In the genomic region with DNA sequence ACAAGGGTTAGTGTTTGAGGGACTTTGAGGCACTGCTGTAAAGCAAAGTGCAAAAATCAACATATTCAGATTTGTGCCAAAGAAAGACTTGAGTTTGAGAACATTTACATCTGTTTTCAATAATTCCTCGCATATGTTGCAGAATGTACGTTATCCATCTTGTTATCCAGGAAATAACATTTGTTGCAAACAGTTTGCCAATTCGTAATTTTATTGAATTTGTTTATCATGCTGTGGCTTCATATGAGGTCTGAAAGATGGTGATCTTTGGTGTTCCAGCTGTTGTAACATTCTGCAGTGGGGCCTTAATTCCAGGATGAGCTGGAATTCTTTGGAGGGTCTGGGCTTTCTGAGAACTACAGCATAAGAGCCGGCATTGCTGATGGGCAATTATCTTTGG, we compare ENCODE assay signal across 21 cellular contexts.
"Had no signal": no experiment of that assay in that cellular context is flagged by ENCODE, and none has a peak within 500 bp of the region (broad histone marks: within the 10 kb centered on the region; RNA-seq: fewer than 3 reads in every experiment).

No MANE protein-coding gene starts in this region.

- H3K4me3 ChIP-seq: gastrocnemius medialis, mucosa of descending colon, neural progenitor cell, right lobe of liver, stomach, thyroid gland had no signal

- H3K4me2 ChIP-seq: neural progenitor cell had no signal

- H3K9ac ChIP-seq: neural progenitor cell, parathyroid adenoma had no signal

- H2AFZ ChIP-seq: neural progenitor cell, parathyroid adenoma had no signal

- ATAC-seq: gastrocnemius medialis; left lobe of liver; mucosa of descending colon; natural killer cell treated with Interleukin-12 subunit alpha and Interleukin-12 subunit beta and Interleukin-15 and Interleukin-18, amount 100 ng/mL, for 72 hours; right lobe of liver; stimulated activated effector memory CD8-positive, alpha-beta T cell treated with anti-CD3 and anti-CD28 coated beads, Interleukin-12 subunit alpha, Interleukin-12 subunit beta, amount 100 ng/mL, for 72 hours had no signal

- H3K9me3 ChIP-seq: gastrocnemius medialis, mucosa of descending colon, right lobe of liver, stomach, thyroid gland had no signal

- H3K79me2 ChIP-seq: parathyroid adenoma had no signal

- H3K36me3 ChIP-seq: gastrocnemius medialis, neural progenitor cell, right lobe of liver, stomach, thyroid gland had no signal

- H3K4me1 ChIP-seq: gastrocnemius medialis, neural progenitor cell, parathyroid adenoma, right lobe of liver had no signal

- DNase-seq: cerebellar nuclear complex; cortex of kidney; effector CD4-positive, alpha-beta T cell; gastrocnemius medialis; head of caudate nucleus; kidney; mesenchymal stem cell; mucosa of descending colon; naive B cell; right lobe of liver; stimulated activated CD4-positive, alpha-beta T cell treated with anti-CD3 and anti-CD28 coated beads, Interleukin-2, amount 100 ng/mL, for 24 hours; stimulated activated CD4-positive, alpha-beta T cell treated with anti-CD3 and anti-CD28 coated beads, Interleukin-4, amount 100 ng/mL, for 24 hours; stimulated activated naive CD4-positive, alpha-beta T cell treated with Interleukin-2 at 50 U/mL for 16 hours; stomach; thyroid gland; trophoblast cell had no signal

- H3K27me3 ChIP-seq: gastrocnemius medialis, neural progenitor cell, right lobe of liver, stomach, thyroid gland had no signal

- H3K27ac ChIP-seq: gastrocnemius medialis, neural progenitor cell, parathyroid adenoma, right lobe of liver, stomach, thyroid gland had no signal
